Comparison of ENCODE assay signal across 8 cellular contexts in genomic region chr17:35460354-35460851, GRCh38. TPM values are rescaled to one million over a fixed set of nuclear protein-coding genes. Genes with fewer than 3 reads are reported as not detected.
DNase-seq lines count a peak whose midpoint lies in the region; ATAC-seq, FAIRE-seq and TF ChIP-seq lines count a peak whose summit lies in the region.

No MANE protein-coding gene starts in this region.

- peaks cover 18% of the 10 kb centered on the region for H3K4me1 Mint-ChIP-seq in activated T-cell treated with anti-CD3 and anti-CD28 coated beads, Interleukin-2, amount 50 U/mL, for 24 hours (ENCODE audit: low read depth)

- H3K27ac Mint-ChIP-seq in activated T-cell treated with anti-CD3 and anti-CD28 coated beads, Interleukin-2, amount 50 U/mL, for 24 hours = peak overlapping the region; percentile 73

- H3K36me3 Mint-ChIP-seq in activated T-cell treated with anti-CD3 and anti-CD28 coated beads, Interleukin-2, amount 50 U/mL, for 24 hours (ENCODE audit: low read depth) = peaks cover 18% of the 10 kb centered on the region

- intact Hi-C loops in left cardiac atrium (cut with DNase I) = no loop called here
- intact Hi-C loops in spleen (cut with DNase I; ENCODE audit: low total_unique reads) = no loop called here
- intact Hi-C loops in posterior cingulate gyrus (cut with DNase I) = no loop called here

- H3K36me3 ChIP-seq in H7 (replicated peaks; ENCODE audit: control insufficient read depth, insufficient read depth, low read length) (no peaks in the 10 kb centered on the region), spleen (no peaks in the 10 kb centered on the region)

- peaks cover 3 to 17% (median 6%) of the 10 kb centered on the region in 6 donors for H3K4me1 ChIP-seq in spleen

- H3K9me3 ChIP-seq in spleen = no peaks in the 10 kb centered on the region

- no peaks in the 10 kb centered on the region for H3K27me3 Mint-ChIP-seq in activated T-cell treated with anti-CD3 and anti-CD28 coated beads, Interleukin-2, amount 50 U/mL, for 24 hours

- 6 to 16% (median 12%) methylated on average over 35 to 44 of the region's 44 CpGs for WGBS in spleen, 5 donors

- peak overlapping the region; percentile 67 for H3K4me3 Mint-ChIP-seq in activated T-cell treated with anti-CD3 and anti-CD28 coated beads, Interleukin-2, amount 50 U/mL, for 24 hours

- H3K27me3 ChIP-seq in H7 (ENCODE audit: control insufficient read depth, insufficient read depth, low read length) (peaks cover 40% of the 10 kb centered on the region), spleen (replicated peaks in 1 of 7) (peaks cover 0 to 11% (median 0%) of the 10 kb centered on the region in 7 donors)

- DNase-seq in GM12891 (ENCODE audit: insufficient read length, low spot score) (peak; percentile 78), H7 (peak; percentile 96), NCI-H187 treated with DMSO at 0.1 percent for 48 hours (lab: John Stamatoyannopoulos, UW) (peak; percentile 26), left cardiac atrium (peak; percentile 45), spleen (peak; percentile 95), Kasumi-1 (lab: John Stamatoyannopoulos, UW) (no peak), posterior cingulate gyrus (no peak)
- peak; percentile 66 for DNase-seq in activated T-cell treated with anti-CD3 and anti-CD28 coated beads, Interleukin-2, amount 50 U/mL, for 24 hours

- H3K4me3 ChIP-seq in H7 (ENCODE audit: insufficient read depth, low read depth, low read length) (peak overlapping the region; percentile 38), spleen (peak overlapping the region in 7 of 8 donors; percentile 27 to 63 (median 31))

- H3K9me3 Mint-ChIP-seq in activated T-cell treated with anti-CD3 and anti-CD28 coated beads, Interleukin-2, amount 50 U/mL, for 24 hours = peaks cover 7% of the 10 kb centered on the region

- peak overlapping the region in 6 of 8 donors; percentile 13 to 72 (median 56) for H3K27ac ChIP-seq in spleen

- ATAC-seq in left cardiac atrium = peak; percentile 72 to 74

- TF ChIP-seq POLR2A in GM12891 (IDR thresholded peaks at IDR 0.05; ENCODE audit: low read depth, low read length) (no peak), spleen (IDR thresholded peaks at IDR 0.05) (peak in 1 of 3 donors; percentile 27)

- peak; percentile 80 for FAIRE-seq in GM12891 (lab: Jason Lieb, UNC)

- no peak for TF ChIP-seq CTCF in spleen (IDR thresholded peaks at IDR 0.05 in 8 of 11, conservative IDR thresholded peaks at IDR 0.05 in 3 of 11)

TF ChIP-seq in GM12891, 5 proteins besides CTCF, POLR2A, EP300 and RAD21:
- TF ChIP-seq SPI1 (IDR thresholded peaks at IDR 0.05; ENCODE audit: low read depth, low read length) (no peak), POU2F2 (IDR thresholded peaks at IDR 0.05; ENCODE audit: low read depth, low read length) (no peak), POLR2AphosphoS5 (IDR thresholded peaks at IDR 0.05; ENCODE audit: low read depth, low read length) (no peak), TAF1 (IDR thresholded peaks at IDR 0.05; ENCODE audit: low read depth, low read length) (no peak), PAX5 (IDR thresholded peaks at IDR 0.05; ENCODE audit: insufficient read depth, low read length, severe bottlenecking) (no peak)
TF ChIP-seq in GM12891: peak in this region for 0.

RNA-seq across cellular contexts. Expression of gene SLFN13, which starts 11.8 kb away (rescaled TPM):
- 5.8 TPM for polyA plus RNA-seq in GM12891 (2012; ENCODE audit: low read depth, missing spikeins)
- total RNA-seq in H7 (2014; rRNA removed; shearing (Covaris generic)) = 19.8 and 21.3 TPM in 2 replicates
- total RNA-seq in left cardiac atrium (1 to 10 TPM; 6.3 to 7.5 TPM), spleen (10 to 100 TPM; 24.7 to 38.1 (median 33.0) TPM)
- polyA plus RNA-seq in spleen = 1 to 10 TPM; 1.9 to 6.0 (median 5.5) TPM

RNA-seq across cellular contexts. Expression of gene SLFN12, which starts 28.1 kb away (rescaled TPM):
- 7.9 TPM for polyA plus RNA-seq in GM12891 (2012; ENCODE audit: low read depth, missing spikeins)
- total RNA-seq in H7 (2014; rRNA removed; shearing (Covaris generic)) = 11.3 and 12.5 TPM in 2 replicates
- 1 to 10 TPM; 5.7 to 8.8 TPM for total RNA-seq in left cardiac atrium
- total RNA-seq in spleen = 10 to 100 TPM; 15.7 to 26.8 (median 23.5) TPM
- 1 to 10 TPM; 1.6 to 8.0 (median 6.2) TPM for polyA plus RNA-seq in spleen

Comparison
In these comparisons a context has a peak if more than half of its experiments do, and no peak if none do; other contexts are left out.
1. DNase-seq: peak in GM12891 (single experiment), H7 (single experiment), NCI-H187 treated with DMSO at 0.1 percent for 48 hours (single experiment), activated T-cell treated with anti-CD3 and anti-CD28 coated beads, Interleukin-2, amount 50 U/mL, for 24 hours (single experiment), left cardiac atrium (single experiment) and spleen (single experiment); none in Kasumi-1 (0 of 2) and posterior cingulate gyrus (0 of 10).